ENCODE assay signal across 1 cellular context in genomic region chr1:113849072-113849471, GRCh38.
A peak's percentile ranks its signal among the peaks of the same experiment; 100 is the strongest.
TF ChIP-seq lines count a peak whose summit lies in the region.

No MANE protein-coding gene starts in this region.

TF ChIP-seq in GM12878, 131 proteins besides CTCF, POLR2A, EP300 and RAD21:
- no peak for TF ChIP-seq RAD51 (IDR thresholded peaks at IDR 0.05)
- TF ChIP-seq NBN (IDR thresholded peaks at IDR 0.05) = no peak
- no peak for TF ChIP-seq CBX3 (IDR thresholded peaks at IDR 0.05; ENCODE audit: borderline replicate concordance, low read depth)
- TF ChIP-seq PAX5 (IDR thresholded peaks at IDR 0.05; ENCODE audit: borderline replicate concordance, low read depth, low read length) = no peak
- peak; percentile 66; the same call in 1 of the 2 replicates for TF ChIP-seq ZBTB40 (IDR thresholded peaks at IDR 0.05; ENCODE audit: borderline replicate concordance)
